Comparison of ENCODE assay signal across 29 cellular contexts in genomic region chr17:20084621-20085282, GRCh38.
A peak's percentile ranks its signal among the peaks of the same experiment; 100 is the strongest.
DNase-seq lines count a peak whose midpoint lies in the region; ATAC-seq and TF ChIP-seq lines count a peak whose summit lies in the region.
"Had no signal": no experiment of that assay in that cellular context is flagged by ENCODE, and none has a peak within 500 bp of the region (broad histone marks: within the 10 kb centered on the region; RNA-seq: fewer than 3 reads in every experiment).

No MANE protein-coding gene starts in this region.

- peak overlapping the region; percentile 29 for H3K27ac Mint-ChIP-seq in neural crest cell (ENCODE audit: unreplicated experiment)
- H3K27ac Mint-ChIP-seq: activated CD8-positive, alpha-beta T cell treated with anti-CD3 and anti-CD28 coated beads, Interleukin-2, amount 10 ng/mL, durations not matched to agents 7 days and 5 days; T-cell had no signal

- TF ChIP-seq CTCF in heart right ventricle (IDR thresholded peaks at IDR 0.05) (no peak), neural crest cell (conservative IDR thresholded peaks at IDR 0.05) (no peak), thoracic aorta (IDR thresholded peaks at IDR 0.05) (no peak)

- H3K4me1 ChIP-seq in heart right ventricle (peaks cover 5 to 51% (median 25%) of the 10 kb centered on the region in 9 donors), thoracic aorta (ENCODE audit: control insufficient read depth in 1 of 2, low read depth in 2 of 2) (peaks cover 16 to 55% of the 10 kb centered on the region in 2 donors)
- H3K4me1 ChIP-seq: Peyer's patch, right lobe of liver, SJSA1 had no signal

- H3K9me3 Mint-ChIP-seq in neural crest cell, result no peaks in the 10 kb centered on the region
- H3K9me3 Mint-ChIP-seq: CD8-positive, alpha-beta memory T cell; naive thymus-derived CD8-positive, alpha-beta T cell; stimulated activated naive CD8-positive, alpha-beta T cell treated with anti-CD3 and anti-CD28 coated beads, Interleukin-15, amount 100 ng/mL, for 72 hours; T-cell had no signal

- H3K36me3 Mint-ChIP-seq in neural crest cell (ENCODE audit: low read depth), result no peaks in the 10 kb centered on the region
- H3K36me3 Mint-ChIP-seq: naive thymus-derived CD8-positive, alpha-beta T cell; T-cell had no signal

- ATAC-seq in heart right ventricle (no peak), Right ventricle myocardium inferior (no peak), thoracic aorta (ENCODE audit: insufficient number of reproducible peaks, low FRiP score, low read depth) (no peak), HG02642 (IDR thresholded peaks at IDR 0.05; ENCODE audit: poor library complexity, unreplicated experiment) (no peak)
- ATAC-seq: activated CD4-positive, CD25-positive, alpha-beta regulatory T cell treated with anti-CD3 and anti-CD28 coated beads, Interleukin-2, amount 50 U/mL, for 24 hours; activated CD8-positive, alpha-beta T cell treated with anti-CD3 and anti-CD28 coated beads, Interleukin-2, amount 10 ng/mL, durations not matched to agents 7 days and 5 days; K562; left colon; naive thymus-derived CD8-positive, alpha-beta T cell; stimulated activated naive CD8-positive, alpha-beta T cell treated with anti-CD3 and anti-CD28 coated beads, Interleukin-15, amount 100 ng/mL, for 72 hours; T-cell had no signal

- 76 to 81% methylated on average over 1 of the region's 1 CpG for WGBS in heart right ventricle, 2 donors

- H3K36me3 ChIP-seq in heart right ventricle (no peaks in the 10 kb centered on the region), thoracic aorta (no peaks in the 10 kb centered on the region)
- H3K36me3 ChIP-seq: brain microvascular endothelial cell, MG63, Peyer's patch, right lobe of liver, SJSA1 had no signal

- H3K4me3 Mint-ChIP-seq in neural crest cell, result no peak overlapping the region
- H3K4me3 Mint-ChIP-seq: activated CD8-positive, alpha-beta T cell treated with anti-CD3 and anti-CD28 coated beads, Interleukin-2, amount 10 ng/mL, durations not matched to agents 7 days and 5 days; CD8-positive, alpha-beta memory T cell; naive thymus-derived CD8-positive, alpha-beta T cell; stimulated activated naive CD8-positive, alpha-beta T cell treated with anti-CD3 and anti-CD28 coated beads, Interleukin-15, amount 100 ng/mL, for 72 hours; T-cell had no signal

- H3K27me3 ChIP-seq in heart right ventricle (no peaks in the 10 kb centered on the region), thoracic aorta (replicated peaks; ENCODE audit: insufficient read depth) (no peaks in the 10 kb centered on the region)
- H3K27me3 ChIP-seq: brain microvascular endothelial cell, MG63, Peyer's patch, right lobe of liver, SJSA1 had no signal

- H3K4me3 ChIP-seq in heart right ventricle (no peak overlapping the region), thoracic aorta (no peak overlapping the region)
- H3K4me3 ChIP-seq: K562, MG63, Peyer's patch, right lobe of liver, SJSA1 had no signal

- H3K27ac ChIP-seq in heart right ventricle (peak overlapping the region in 8 of 10 donors; percentile 17 to 96 (median 84)), cingulate gyrus (ENCODE audit: low read depth, low read length) (peak overlapping the region; percentile 58), thoracic aorta (peak overlapping the region; percentile 68 to 80)
- H3K27ac ChIP-seq: brain microvascular endothelial cell, parathyroid adenoma, Peyer's patch, right lobe of liver, SJSA1 had no signal

- no peak for DNase-seq in heart right ventricle
- DNase-seq in Right ventricle myocardium inferior (ENCODE audit: missing footprints), result no peak
- no peak for DNase-seq in neural crest cell (ENCODE audit: low read depth, low spot score)
- DNase-seq in thoracic aorta (ENCODE audit: low spot score), result no peak
- DNase-seq in NCI-H748 (lab: John Stamatoyannopoulos, UW; ENCODE audit: unreplicated experiment), result no peak
- no peak for DNase-seq in posterior vena cava (ENCODE audit: low spot score)
- DNase-seq: 8988T; activated CD8-positive, alpha-beta T cell treated with anti-CD3 and anti-CD28 coated beads, Interleukin-2, amount 10 ng/mL, durations not matched to agents 7 days and 5 days; activated gamma-delta T cell; brain microvascular endothelial cell; CD8-positive, alpha-beta memory T cell; left colon; MG63; naive thymus-derived CD8-positive, alpha-beta T cell; NCI-H1436; NCI-H2107; NCI-H446 treated with DMSO at 0.1 percent for 48 hours; NK-92 treated with Interleukin-12 subunit alpha and Interleukin-12 subunit beta, amount 100 ng/mL, for 24 hours; Peyer's patch; right lobe of liver; stimulated activated CD4-positive, alpha-beta T cell treated with anti-CD3 and anti-CD28 coated beads, Interleukin-15, amount 100 ng/mL, for 24 hours; stimulated activated naive CD8-positive, alpha-beta T cell treated with anti-CD3 and anti-CD28 coated beads, Interleukin-15, amount 100 ng/mL, for 72 hours; T-cell had no signal

- intact Hi-C loops in heart right ventricle (cut with DNase I) (loop anchor here in 1 of 10 donors (5.0 kb wide), 1 partner anchor 72 kb away; no protein-coding TSS in a partner anchor), Right ventricle myocardium inferior (cut with DNase I) (no loop called here), posterior vena cava (cut with DNase I) (no loop called here)

- H3K9me3 ChIP-seq in heart right ventricle (no peaks in the 10 kb centered on the region), thoracic aorta (no peaks in the 10 kb centered on the region)
- H3K9me3 ChIP-seq: MG63, Peyer's patch, right lobe of liver, SJSA1 had no signal

- peaks cover 18% of the 10 kb centered on the region for H3K4me1 Mint-ChIP-seq in neural crest cell
- H3K4me1 Mint-ChIP-seq: stimulated activated naive CD8-positive, alpha-beta T cell treated with anti-CD3 and anti-CD28 coated beads, Interleukin-15, amount 100 ng/mL, for 72 hours had no signal

- H3K27me3 Mint-ChIP-seq in neural crest cell (ENCODE audit: low read depth), result no peaks in the 10 kb centered on the region
- H3K27me3 Mint-ChIP-seq: stimulated activated naive CD8-positive, alpha-beta T cell treated with anti-CD3 and anti-CD28 coated beads, Interleukin-15, amount 100 ng/mL, for 72 hours had no signal
